ENCODE assay signal across 20 cellular contexts in genomic region chr2:203813684-203814083, GRCh38. TPM values are rescaled to one million over a fixed set of nuclear protein-coding genes. Genes with fewer than 3 reads are reported as not detected.
DNase-seq lines count a peak whose midpoint lies in the region; ATAC-seq and TF ChIP-seq lines count a peak whose summit lies in the region.
"Had no signal": no experiment of that assay in that cellular context is flagged by ENCODE, and none has a peak within 500 bp of the region (broad histone marks: within the 10 kb centered on the region; RNA-seq: fewer than 3 reads in every experiment).

No MANE protein-coding gene starts in this region.

- no peak for TF ChIP-seq CTCF in Calu3 (IDR thresholded peaks at IDR 0.05; ENCODE audit: unreplicated experiment)
- no peak for TF ChIP-seq CTCF in osteoblast (IDR thresholded peaks at IDR 0.05; ENCODE audit: extremely low read depth, low read depth, low read length)

- H4K20me1 ChIP-seq in osteoblast (ENCODE audit: insufficient read depth, low read length) = no peaks in the 10 kb centered on the region
- H4K20me1 ChIP-seq: BLaER1 treated with 17β-estradiol and CSF1 and Interleukin-3, amounts not matched to agents 10 nM and 100 nM had no signal

- POLR2A ChIA-PET in activated CD4-positive, alpha-beta T cell treated with anti-CD3 and anti-CD28 coated beads for 36 hours (lab: Charles Lee) = interaction anchor here (0.6 to 2.1 kb wide), 3 partner anchors 73 to 137 kb away, joined by 3 to 4 read pairs (median 3); no protein-coding TSS in a partner anchor

- no peaks in the 10 kb centered on the region for H3K36me3 Mint-ChIP-seq in activated CD4-positive, alpha-beta T cell treated with anti-CD3 and anti-CD28 coated beads for 36 hours (ENCODE audit: low read depth)
- no peaks in the 10 kb centered on the region for H3K36me3 Mint-ChIP-seq in activated CD4-positive, alpha-beta T cell treated with anti-CD3 and anti-CD28 coated beads, Interleukin-2, amount 10 ng/mL, durations not matched to agents 24 days and 14 days (ENCODE audit: low read depth)
- H3K36me3 Mint-ChIP-seq in Calu3 (ENCODE audit: insufficient read depth, unreplicated experiment) = peaks cover 19% of the 10 kb centered on the region
- H3K36me3 Mint-ChIP-seq in activated naive CD8-positive, alpha-beta T cell treated with anti-CD3 and anti-CD28 coated beads, Interleukin-2, amount 50 U/mL, for 24 hours (ENCODE audit: low read depth) = no peaks in the 10 kb centered on the region
- H3K36me3 Mint-ChIP-seq: IgD-negative memory B cell had no signal

- intact Hi-C loops in activated CD4-positive, alpha-beta T cell treated with anti-CD3 and anti-CD28 coated beads for 36 hours (cut with DNase I, micrococcal nuclease) = loop anchor here (2.0 to 10.0 kb wide), 10 partner anchors 31 to 983 kb away; partner anchors contain the start of genes ABI2 (in 1 of the 2), CARF (in 1 of the 2), CD28 (in 1 of the 2) and RAPH1 (in 1 of the 2)
- intact Hi-C loops in activated CD4-positive, alpha-beta T cell treated with anti-CD3 and anti-CD28 coated beads, Interleukin-2, amount 10 ng/mL, durations not matched to agents 24 days and 14 days (cut with micrococcal nuclease) = loop anchor here (2.0 to 10.0 kb wide), 7 partner anchors 13 to 1179 kb away; partner anchors contain the start of genes ABI2, CYP20A1 and FAM117B
- intact Hi-C loops in Calu3 (cut with micrococcal nuclease; ENCODE audit: unreplicated experiment) = loop anchor here (2.0 to 10.0 kb wide), 5 partner anchors 157 to 1229 kb away; no protein-coding TSS in a partner anchor

- CTCF ChIA-PET in activated CD4-positive, alpha-beta T cell treated with anti-CD3 and anti-CD28 coated beads for 36 hours (lab: Charles Lee) = interaction anchor here (0.7 to 5.3 kb wide), 19 partner anchors 9 to 431 kb away, joined by 3 to 42 read pairs (median 4); no protein-coding TSS in a partner anchor
- CTCF ChIA-PET in Calu3 (lab: Charles Lee) = interaction anchor here (0.6 to 2.7 kb wide), 4 partner anchors 10 to 166 kb away, joined by 3 to 10 read pairs (median 4); no protein-coding TSS in a partner anchor

- no peak overlapping the region for H3K4me3 ChIP-seq in osteoblast (ENCODE audit: insufficient read depth, low read length)
- H3K4me3 ChIP-seq: BLaER1 treated with 17β-estradiol and CSF1 and Interleukin-3, amounts not matched to agents 10 nM and 100 nM; GM12878; SJSA1 had no signal

- no peaks in the 10 kb centered on the region for H3K79me2 ChIP-seq in osteoblast (ENCODE audit: insufficient read depth, low read length)

- H3K27me3 Mint-ChIP-seq in activated CD4-positive, alpha-beta T cell treated with anti-CD3 and anti-CD28 coated beads for 36 hours = no peaks in the 10 kb centered on the region
- H3K27me3 Mint-ChIP-seq in activated CD4-positive, alpha-beta T cell treated with anti-CD3 and anti-CD28 coated beads, Interleukin-2, amount 10 ng/mL, durations not matched to agents 24 days and 14 days = no peaks in the 10 kb centered on the region
- no peaks in the 10 kb centered on the region for H3K27me3 Mint-ChIP-seq in Calu3 (ENCODE audit: unreplicated experiment)
- peaks cover 12% of the 10 kb centered on the region for H3K27me3 Mint-ChIP-seq in activated naive CD8-positive, alpha-beta T cell treated with anti-CD3 and anti-CD28 coated beads, Interleukin-2, amount 50 U/mL, for 24 hours

- no peaks in the 10 kb centered on the region for H3K9me3 Mint-ChIP-seq in activated CD4-positive, alpha-beta T cell treated with anti-CD3 and anti-CD28 coated beads for 36 hours (ENCODE audit: low read depth)
- no peaks in the 10 kb centered on the region for H3K9me3 Mint-ChIP-seq in activated CD4-positive, alpha-beta T cell treated with anti-CD3 and anti-CD28 coated beads, Interleukin-2, amount 10 ng/mL, durations not matched to agents 24 days and 14 days
- H3K9me3 Mint-ChIP-seq in Calu3 (ENCODE audit: low read depth, unreplicated experiment) = no peaks in the 10 kb centered on the region
- H3K9me3 Mint-ChIP-seq in activated naive CD8-positive, alpha-beta T cell treated with anti-CD3 and anti-CD28 coated beads, Interleukin-2, amount 50 U/mL, for 24 hours = no peaks in the 10 kb centered on the region

- peaks cover 75% of the 10 kb centered on the region for H3K4me1 Mint-ChIP-seq in activated CD4-positive, alpha-beta T cell treated with anti-CD3 and anti-CD28 coated beads for 36 hours
- H3K4me1 Mint-ChIP-seq in activated CD4-positive, alpha-beta T cell treated with anti-CD3 and anti-CD28 coated beads, Interleukin-2, amount 10 ng/mL, durations not matched to agents 24 days and 14 days = peaks cover 57% of the 10 kb centered on the region
- H3K4me1 Mint-ChIP-seq in Calu3 (ENCODE audit: low read depth, unreplicated experiment) = peaks cover 78% of the 10 kb centered on the region
- H3K4me1 Mint-ChIP-seq in activated naive CD8-positive, alpha-beta T cell treated with anti-CD3 and anti-CD28 coated beads, Interleukin-2, amount 50 U/mL, for 24 hours = peaks cover 75% of the 10 kb centered on the region

- no peak overlapping the region for H3K4me3 Mint-ChIP-seq in activated CD4-positive, alpha-beta T cell treated with anti-CD3 and anti-CD28 coated beads for 36 hours
- H3K4me3 Mint-ChIP-seq in activated CD4-positive, alpha-beta T cell treated with anti-CD3 and anti-CD28 coated beads, Interleukin-2, amount 10 ng/mL, durations not matched to agents 24 days and 14 days = no peak overlapping the region
- no peak overlapping the region for H3K4me3 Mint-ChIP-seq in Calu3 (ENCODE audit: low read depth, unreplicated experiment)
- no peak overlapping the region for H3K4me3 Mint-ChIP-seq in activated naive CD8-positive, alpha-beta T cell treated with anti-CD3 and anti-CD28 coated beads, Interleukin-2, amount 50 U/mL, for 24 hours
- H3K4me3 Mint-ChIP-seq: IgD-negative memory B cell had no signal

- H3K4me2 ChIP-seq in osteoblast (ENCODE audit: insufficient read depth, low read length) = no peak overlapping the region

- peaks cover 54% of the 10 kb centered on the region for H3K4me1 ChIP-seq in osteoblast (ENCODE audit: insufficient read depth, low read length)

- H3K36me3 ChIP-seq in osteoblast (ENCODE audit: insufficient read depth, low read length) = no peaks in the 10 kb centered on the region
- H3K36me3 ChIP-seq: BLaER1 treated with 17β-estradiol and CSF1 and Interleukin-3, amounts not matched to agents 10 nM and 100 nM; SJSA1 had no signal

- no peak for ATAC-seq in activated CD4-positive, alpha-beta T cell treated with anti-CD3 and anti-CD28 coated beads for 36 hours
- no peak for ATAC-seq in activated naive CD8-positive, alpha-beta T cell treated with anti-CD3 and anti-CD28 coated beads, Interleukin-2, amount 50 U/mL, for 24 hours
- no peak for ATAC-seq in GM21528 (IDR thresholded peaks at IDR 0.05; ENCODE audit: low FRiP score, unreplicated experiment)
- ATAC-seq: GM12878 had no signal

- no peak overlapping the region for H2AFZ ChIP-seq in osteoblast (ENCODE audit: low read length)

- H3K27ac ChIP-seq in osteoblast (ENCODE audit: low read depth, low read length) = peak overlapping the region; percentile 100
- H3K27ac ChIP-seq: 22Rv1, SJSA1 had no signal

- no peaks in the 10 kb centered on the region for H3K9me3 ChIP-seq in osteoblast (ENCODE audit: low read depth, low read length)
- H3K9me3 ChIP-seq: BLaER1 treated with 17β-estradiol and CSF1 and Interleukin-3, amounts not matched to agents 10 nM and 100 nM; SJSA1 had no signal

- no peaks in the 10 kb centered on the region for H3K27me3 ChIP-seq in osteoblast (ENCODE audit: insufficient read depth, low read length)
- H3K27me3 ChIP-seq: BLaER1 treated with 17β-estradiol and CSF1 and Interleukin-3, amounts not matched to agents 10 nM and 100 nM; SJSA1 had no signal

- DNase-seq in activated CD4-positive, alpha-beta T cell treated with anti-CD3 and anti-CD28 coated beads for 36 hours = no peak
- no peak for DNase-seq in activated CD4-positive, alpha-beta T cell treated with anti-CD3 and anti-CD28 coated beads, Interleukin-2, amount 10 ng/mL, durations not matched to agents 24 days and 14 days
- DNase-seq in Calu3 = no peak
- no peak for DNase-seq in activated naive CD8-positive, alpha-beta T cell treated with anti-CD3 and anti-CD28 coated beads, Interleukin-2, amount 50 U/mL, for 24 hours
- DNase-seq in osteoblast (ENCODE audit: insufficient read length, low spot score, missing footprints) = no peak
- DNase-seq in globus pallidus (ENCODE audit: low spot score) = no peak
- DNase-seq in COLO668 (lab: John Stamatoyannopoulos, UW; ENCODE audit: unreplicated experiment) = no peak
- DNase-seq: DMS79, HCEC 1CT, NCI-H1436 treated with DMSO at 0.1 percent for 48 hours, NCI-H2081, NCI-H345, NCI-H526 treated with DMSO at 0.1 percent for 48 hours had no signal

- no TSS peak for BruUV-seq in Calu3 (replicated peaks; lab: Mats Ljungman, UMichigan)

- H3K27ac Mint-ChIP-seq in activated CD4-positive, alpha-beta T cell treated with anti-CD3 and anti-CD28 coated beads for 36 hours = peak overlapping the region; percentile 80
- no peak overlapping the region for H3K27ac Mint-ChIP-seq in activated CD4-positive, alpha-beta T cell treated with anti-CD3 and anti-CD28 coated beads, Interleukin-2, amount 10 ng/mL, durations not matched to agents 24 days and 14 days
- H3K27ac Mint-ChIP-seq in Calu3 (ENCODE audit: unreplicated experiment) = peak overlapping the region; percentile 98
- H3K27ac Mint-ChIP-seq in activated naive CD8-positive, alpha-beta T cell treated with anti-CD3 and anti-CD28 coated beads, Interleukin-2, amount 50 U/mL, for 24 hours = peak overlapping the region; percentile 53

RNA-seq across cellular contexts. Expression of gene CTLA4, which starts 53.9 kb away (rescaled TPM):
- 100 to 1,000 TPM; 121 to 127 TPM for total RNA-seq in activated CD4-positive, alpha-beta T cell treated with anti-CD3 and anti-CD28 coated beads for 36 hours
- total RNA-seq in activated CD4-positive, alpha-beta T cell treated with anti-CD3 and anti-CD28 coated beads, Interleukin-2, amount 10 ng/mL, durations not matched to agents 24 days and 14 days = 104 TPM in 2 replicates
- total RNA-seq in Calu3 (2022) (not detected in 2 replicates), osteoblast (under 0.01 TPM in 1 of 2 replicates, not detected in the other)
- total RNA-seq: G401, GM12878, SJSA1 had no signal

Comparison
In these comparisons a context has a peak if more than half of its experiments do, and no peak if none do; other contexts are left out.
1. RNA of gene CTLA4, which starts 53.9 kb away (total RNA-seq): 121 to 127 TPM in activated CD4-positive, alpha-beta T cell treated with anti-CD3 and anti-CD28 coated beads for 36 hours and 104 TPM in activated CD4-positive, alpha-beta T cell treated with anti-CD3 and anti-CD28 coated beads, Interleukin-2, amount 10 ng/mL, durations not matched to agents 24 days and 14 days; not detected in Calu3 and under 0.01 TPM in osteoblast; every median in the first group is over 10 times any median in the second.